26 cellular contexts compared by ENCODE assay signal in the genomic region with DNA sequence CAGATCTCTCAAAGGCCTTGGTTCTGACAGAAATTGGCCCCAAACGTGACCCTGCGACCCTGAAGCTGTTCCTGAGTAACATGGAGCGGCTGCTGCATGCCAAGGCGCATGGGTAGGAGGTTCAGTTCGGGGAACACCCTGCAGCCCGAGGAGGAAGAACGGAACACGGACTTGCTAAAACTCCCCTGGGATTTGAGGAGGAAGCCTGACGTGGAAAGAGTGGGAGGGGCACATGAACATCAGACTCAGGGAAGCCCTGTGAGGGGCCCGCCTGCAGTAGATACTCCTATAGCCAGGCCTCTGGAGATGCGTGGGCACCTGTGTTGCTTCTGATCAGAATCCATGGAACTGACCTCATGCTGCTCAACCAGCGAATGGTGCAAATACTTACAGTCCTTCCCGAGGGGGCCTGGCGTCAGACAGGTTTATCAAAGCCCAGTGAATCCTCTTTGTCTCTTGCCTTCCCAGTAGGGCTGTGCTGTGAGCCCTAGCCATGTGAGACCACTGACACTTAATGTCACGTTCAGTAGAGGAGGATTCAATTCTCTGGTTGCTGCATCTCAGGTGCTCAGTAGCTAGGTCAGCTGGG. TPM values are rescaled to one million over a fixed set of nuclear protein-coding genes. Genes with fewer than 3 reads are reported as not detected.
DNase-seq lines count a peak whose midpoint lies in the region; ATAC-seq and TF ChIP-seq lines count a peak whose summit lies in the region.
"Had no signal": no experiment of that assay in that cellular context is flagged by ENCODE, and none has a peak within 500 bp of the region (broad histone marks: within the 10 kb centered on the region; RNA-seq: fewer than 3 reads in every experiment).

No MANE protein-coding gene starts in this region.

- H3K4me1 ChIP-seq in endodermal cell (ENCODE audit: control insufficient read depth, insufficient read depth, low read length), result peaks cover 12% of the 10 kb centered on the region
- no peaks in the 10 kb centered on the region for H3K4me1 ChIP-seq in mesendoderm (ENCODE audit: control insufficient read depth, low read depth, low read length)
- peaks cover 77% of the 10 kb centered on the region for H3K4me1 ChIP-seq in suprapubic skin
- H3K4me1 ChIP-seq: Caco-2 had no signal

- WGBS in endodermal cell (ENCODE audit: insufficient coverage in 1 of 2, insufficient read length in 1 of 2), 2 experiments, result 82 to 93% methylated on average over 15 of the region's 15 CpGs
- WGBS in mesendoderm (ENCODE audit: extremely low coverage, insufficient coverage, low lambda C conversion rate), result no CpG with 5 or more reads among the region's 15 CpGs
- 46% methylated on average over 12 of the region's 15 CpGs for WGBS in suprapubic skin

- H3K9me3 ChIP-seq in endodermal cell (ENCODE audit: control insufficient read depth, low read length) (no peaks in the 10 kb centered on the region), suprapubic skin (no peaks in the 10 kb centered on the region)
- H3K9me3 ChIP-seq: Caco-2, MG63 had no signal

- no peak overlapping the region for H3K18ac ChIP-seq in mesendoderm (ENCODE audit: low read length)

- H3K27me3 Mint-ChIP-seq in endodermal cell (ENCODE audit: insufficient read depth) (no peaks in the 10 kb centered on the region), natural killer cell (ENCODE audit: low read depth in 2 of 2) (no peaks in the 10 kb centered on the region)
- H3K27me3 Mint-ChIP-seq: B cell; CD4-positive, alpha-beta T cell; IgD-negative memory B cell had no signal

- H3K9ac ChIP-seq in endodermal cell (ENCODE audit: extremely low read depth, low read length, poor library complexity, severe bottlenecking) (no peak overlapping the region), mesendoderm (ENCODE audit: low read length) (no peak overlapping the region)

- no peaks in the 10 kb centered on the region for H3K79me1 ChIP-seq in mesendoderm (ENCODE audit: low read length)

- H3K36me3 ChIP-seq in endodermal cell (ENCODE audit: control insufficient read depth, insufficient read depth, low read length), result peaks cover 25% of the 10 kb centered on the region
- peaks cover 5% of the 10 kb centered on the region for H3K36me3 ChIP-seq in mesendoderm (ENCODE audit: control insufficient read depth, insufficient read depth, low read length)
- peaks cover 5% of the 10 kb centered on the region for H3K36me3 ChIP-seq in suprapubic skin

- H3K4me3 ChIP-seq in endodermal cell (ENCODE audit: low read length) (no peak overlapping the region), mesendoderm (ENCODE audit: low read length) (no peak overlapping the region), suprapubic skin (no peak overlapping the region)
- H3K4me3 ChIP-seq: GM12878, GM23338, MG63 had no signal

- no peak for TF ChIP-seq POLR2A in suprapubic skin (IDR thresholded peaks at IDR 0.05)

- H3K23ac ChIP-seq in mesendoderm (ENCODE audit: low read length), result no peak overlapping the region

- no peaks in the 10 kb centered on the region for H3K79me2 ChIP-seq in mesendoderm (ENCODE audit: control insufficient read depth, insufficient read depth, low read length)

- no peak overlapping the region for H3K27ac ChIP-seq in endodermal cell (ENCODE audit: low read depth, low read length)
- no peak overlapping the region for H3K27ac ChIP-seq in mesendoderm (ENCODE audit: low read depth, low read length)
- peak overlapping the region; percentile 86 for H3K27ac ChIP-seq in suprapubic skin
- no peak overlapping the region for H3K27ac ChIP-seq in substantia nigra (ENCODE audit: low read depth, low read length, poor library complexity, severe bottlenecking)
- H3K27ac ChIP-seq: HL-60 had no signal

- H3K9me3 Mint-ChIP-seq in endodermal cell, result no peaks in the 10 kb centered on the region
- no peaks in the 10 kb centered on the region for H3K9me3 Mint-ChIP-seq in natural killer cell
- H3K9me3 Mint-ChIP-seq: CD4-positive, alpha-beta T cell; GM23338; IgD-negative memory B cell had no signal

- DNase-seq in Right ventricle myocardium superior, result no peak
- DNase-seq in left ventricle myocardium superior, result no peak
- DNase-seq in endodermal cell, result peak; percentile 63
- DNase-seq in mesendoderm, result peak; percentile 65
- peak in 1 of 2 donors; percentile 57 for DNase-seq in suprapubic skin (ENCODE audit: low spot score in 2 of 2)
- DNase-seq in UCSD-AML1 (lab: John Stamatoyannopoulos, UW; ENCODE audit: unreplicated experiment), result no peak
- DNase-seq in substantia nigra (lab: John Stamatoyannopoulos, UW), result no peak
- no peak for DNase-seq in natural killer cell
- DNase-seq: 8988T; Caco-2; CD4-positive, alpha-beta T cell; DMS153; GF-D8; Karpas-422; MG63; NCI-H1048; NCI-H1436; NCI-H1930; NCI-H226; NCI-H524 treated with DMSO at 0.1 percent for 48 hours had no signal

- no peak overlapping the region for H3K56ac ChIP-seq in mesendoderm (ENCODE audit: low read length)

- no peak for TF ChIP-seq CTCF in endodermal cell (conservative IDR thresholded peaks at IDR 0.05)
- no peak for TF ChIP-seq CTCF in suprapubic skin (IDR thresholded peaks at IDR 0.05)
- TF ChIP-seq CTCF in natural killer cell (IDR thresholded peaks at IDR 0.05), result no peak

- no peak overlapping the region for H2BK120ac ChIP-seq in mesendoderm (ENCODE audit: low read depth, low read length)

- H3K27me3 ChIP-seq in endodermal cell (ENCODE audit: control insufficient read depth, insufficient read depth, low read length, poor library complexity, severe bottlenecking) (no peaks in the 10 kb centered on the region), mesendoderm (ENCODE audit: insufficient read depth, low read length, poor library complexity) (no peaks in the 10 kb centered on the region), suprapubic skin (no peaks in the 10 kb centered on the region)
- H3K27me3 ChIP-seq: MG63 had no signal

- intact Hi-C loops in Right ventricle myocardium superior (cut with DNase I), result no loop called here
- intact Hi-C loops in left ventricle myocardium superior (cut with micrococcal nuclease), result no loop called here
- intact Hi-C loops in natural killer cell (cut with micrococcal nuclease), result no loop called here

- no peak overlapping the region for H4K5ac ChIP-seq in mesendoderm (ENCODE audit: low read length)

- H3K4me3 Mint-ChIP-seq in endodermal cell (no peak overlapping the region), natural killer cell (no peak overlapping the region)
- H3K4me3 Mint-ChIP-seq: B cell; CD4-positive, alpha-beta T cell; GM23338; IgD-negative memory B cell had no signal

- H4K8ac ChIP-seq in mesendoderm (ENCODE audit: low read depth, low read length), result no peak overlapping the region

- peak; percentile 3 for ATAC-seq in Right ventricle myocardium superior (ENCODE audit: poor library complexity)
- no peak for ATAC-seq in left ventricle myocardium superior
- no peak for ATAC-seq in natural killer cell
- ATAC-seq: GM12878, GM23338, HCT116 had no signal

- peak overlapping the region; percentile 66 for H3K27ac Mint-ChIP-seq in endodermal cell
- no peak overlapping the region for H3K27ac Mint-ChIP-seq in natural killer cell
- H3K27ac Mint-ChIP-seq: B cell; CD4-positive, alpha-beta T cell; GM23338; IgD-negative memory B cell had no signal

- H2BK15ac ChIP-seq in mesendoderm (replicated peaks; ENCODE audit: low read depth), result no peak overlapping the region

- TF ChIP-seq EP300 in suprapubic skin (IDR thresholded peaks at IDR 0.05), result no peak

- H3K4ac ChIP-seq in mesendoderm (ENCODE audit: low read depth, low read length), result no peak overlapping the region

- H3K4me2 ChIP-seq in mesendoderm (ENCODE audit: low read length), result no peak overlapping the region
- H3K4me2 ChIP-seq: GM23338 had no signal

- no peak overlapping the region for H2BK5ac ChIP-seq in mesendoderm (ENCODE audit: low read length)

- H3K36me3 Mint-ChIP-seq in endodermal cell (ENCODE audit: low read depth), result peaks cover 55% of the 10 kb centered on the region
- no peaks in the 10 kb centered on the region for H3K36me3 Mint-ChIP-seq in natural killer cell

- H2AK5ac ChIP-seq in mesendoderm (ENCODE audit: low read length), result no peak overlapping the region

- peaks cover 14% of the 10 kb centered on the region for H3K4me1 Mint-ChIP-seq in endodermal cell
- H3K4me1 Mint-ChIP-seq in natural killer cell, result no peaks in the 10 kb centered on the region

RNA-seq across cellular contexts. Expression of a gene that starts 46.8 kb away (rescaled TPM):
- total RNA-seq in Right ventricle myocardium superior, result 85.8 TPM
- 73.3 TPM for total RNA-seq in left ventricle myocardium superior
- 10 to 100 TPM; 68.0 to 88.9 TPM for total RNA-seq in endodermal cell
- polyA plus RNA-seq in endodermal cell (2013, experiment 1 of 2), result 62.2 TPM
- polyA plus RNA-seq in endodermal cell (2013, experiment 2 of 2), result 51.6 TPM
- polyA plus RNA-seq in mesendoderm (2013, experiment 1 of 2), result 69.8 TPM
- polyA plus RNA-seq in mesendoderm (2013, experiment 2 of 2), result 71.3 TPM
- 100 to 1,000 TPM; 234 to 396 (median 363) TPM for total RNA-seq in suprapubic skin
- total RNA-seq in natural killer cell, result 1 to 10 TPM; 2.7 to 6.6 (median 3.6) TPM

Comparison
In these comparisons a context has a peak if more than half of its experiments do, and no peak if none do; other contexts are left out.
1. DNase-seq: peak in endodermal cell (single experiment) and mesendoderm (single experiment); none in Right ventricle myocardium superior (single experiment), left ventricle myocardium superior (single experiment), UCSD-AML1 (single experiment), substantia nigra (0 of 49) and natural killer cell (single experiment).